8 cellular contexts compared by ENCODE assay signal in the genomic region with DNA sequence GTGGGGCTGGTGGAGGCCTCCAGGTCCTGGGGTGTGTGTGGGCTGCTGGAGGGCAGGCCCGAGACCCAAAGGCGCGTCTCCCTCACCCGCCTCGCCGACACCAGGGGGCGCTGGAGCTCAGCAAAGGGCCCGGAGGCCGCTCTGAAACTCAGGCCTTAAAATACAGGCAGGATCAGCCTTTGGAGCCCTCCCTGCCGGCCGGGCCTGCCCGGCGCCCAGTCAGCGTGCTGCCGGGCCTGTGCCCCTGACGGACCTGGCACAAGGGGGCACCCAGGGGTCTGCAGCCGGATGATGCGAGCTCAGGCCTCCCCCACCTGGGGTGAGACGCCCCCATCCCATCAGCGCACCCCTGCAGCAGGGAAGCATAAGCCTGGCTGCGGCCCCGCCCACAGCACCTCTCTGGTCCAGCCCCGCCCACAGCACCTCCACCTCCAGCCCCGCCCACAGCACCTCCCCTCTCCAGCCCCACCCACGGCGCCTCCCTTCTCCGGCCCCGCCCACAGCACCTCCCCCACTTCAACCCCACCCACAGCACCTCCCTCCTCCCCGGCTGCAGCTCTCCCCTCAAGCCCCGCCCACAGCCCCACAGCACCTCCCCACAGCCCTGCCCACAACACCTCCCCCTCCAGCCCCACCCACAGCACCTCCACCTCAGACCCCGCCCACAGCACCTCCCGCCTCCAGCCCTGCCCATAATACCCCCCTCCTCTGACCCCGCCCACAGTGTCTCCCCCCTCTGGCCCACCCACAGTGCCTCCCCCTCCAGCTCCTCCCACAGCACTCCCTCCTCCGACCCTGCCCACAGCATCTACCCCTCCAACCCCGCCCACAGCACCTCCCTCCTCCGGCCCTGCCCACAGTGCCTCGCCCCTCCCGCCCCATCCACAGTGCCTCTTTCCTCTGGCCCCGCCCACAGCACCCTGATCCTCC.
A peak's percentile ranks its signal among the peaks of the same experiment; 100 is the strongest.
DNase-seq lines count a peak whose midpoint lies in the region; ATAC-seq and TF ChIP-seq lines count a peak whose summit lies in the region.

No MANE protein-coding gene starts in this region.

- H3K27ac ChIP-seq in left ventricle myocardium inferior (replicated peaks) (peak overlapping the region; percentile 83), upper lobe of right lung (no peak overlapping the region)

- peak; percentile 90 for ATAC-seq in upper lobe of right lung
- ATAC-seq in HG02759 (IDR thresholded peaks at IDR 0.05; ENCODE audit: unreplicated experiment) = no peak

- H3K27me3 ChIP-seq in left ventricle myocardium inferior (ENCODE audit: low read depth) = peaks cover 7% of the 10 kb centered on the region
- H3K27me3 ChIP-seq in upper lobe of right lung = no peaks in the 10 kb centered on the region

- H3K36me3 ChIP-seq in left ventricle myocardium inferior (no peaks in the 10 kb centered on the region), upper lobe of right lung (no peaks in the 10 kb centered on the region)

- peaks cover 3% of the 10 kb centered on the region for H3K9me3 Mint-ChIP-seq in progenitor cell of endocrine pancreas (ENCODE audit: low read depth)

- H3K27ac Mint-ChIP-seq in progenitor cell of endocrine pancreas = no peak overlapping the region

- DNase-seq in D341Med (ENCODE audit: low spot score) (peak; percentile 90), LNCaP clone FGC (ENCODE audit: low read depth) (peak; percentile 68), T follicular helper cell (ENCODE audit: low read depth) (peak; percentile 59), amniotic epithelial cell (ENCODE audit: low read depth) (peak; percentile 61), left ventricle myocardium inferior (peak; percentile 85), progenitor cell of endocrine pancreas (ENCODE audit: low spot score, unreplicated experiment) (peak; percentile 78), upper lobe of right lung (peak; percentile 95)

- H3K4me3 ChIP-seq in LNCaP clone FGC (ENCODE audit: low read depth, low read length) (peak overlapping the region; percentile 41), left ventricle myocardium inferior (peak overlapping the region; percentile 58), upper lobe of right lung (peak overlapping the region; percentile 35)

- H3K27me3 Mint-ChIP-seq in progenitor cell of endocrine pancreas = peaks cover 23% of the 10 kb centered on the region

- TF ChIP-seq CTCF in LNCaP clone FGC (IDR thresholded peaks at IDR 0.05; ENCODE audit: control insufficient read depth, extremely low read depth, insufficient read depth) = peak; percentile 84
- peak; percentile 89 for TF ChIP-seq CTCF in left ventricle myocardium inferior (IDR thresholded peaks at IDR 0.05; ENCODE audit: borderline replicate concordance)
- peak; percentile 95 for TF ChIP-seq CTCF in progenitor cell of endocrine pancreas (IDR thresholded peaks at IDR 0.05; ENCODE audit: unreplicated experiment)
- TF ChIP-seq CTCF in upper lobe of right lung (IDR thresholded peaks at IDR 0.05) = peak; percentile 82

- peaks cover 52% of the 10 kb centered on the region for H3K4me1 ChIP-seq in left ventricle myocardium inferior
- H3K4me1 ChIP-seq in upper lobe of right lung = peaks cover 11% of the 10 kb centered on the region

- intact Hi-C loops in left ventricle myocardium inferior (cut with micrococcal nuclease) (no loop called here), upper lobe of right lung (cut with DNase I) (loop anchor here (5.0 kb wide), 1 partner anchor 209 kb away; no protein-coding TSS in a partner anchor)

- H3K9me3 ChIP-seq in left ventricle myocardium inferior (replicated peaks) (peaks cover 15% of the 10 kb centered on the region), upper lobe of right lung (no peaks in the 10 kb centered on the region)

- peaks cover 2% of the 10 kb centered on the region for H3K4me1 Mint-ChIP-seq in progenitor cell of endocrine pancreas (ENCODE audit: low read depth)

- H3K36me3 Mint-ChIP-seq in progenitor cell of endocrine pancreas (ENCODE audit: insufficient read depth) = no peaks in the 10 kb centered on the region

- H3K4me3 Mint-ChIP-seq in progenitor cell of endocrine pancreas (ENCODE audit: low read depth) = no peak overlapping the region
